In genomic region chr17:77640916-77641605, GRCh38 we compare ENCODE assay signal across 1 cellular context.
TF ChIP-seq lines count a peak whose summit lies in the region.

No MANE protein-coding gene starts in this region.

TF ChIP-seq in H1, 55 proteins besides CTCF, POLR2A, EP300 and RAD21:
- TF ChIP-seq HDAC6 (IDR thresholded peaks at IDR 0.05; ENCODE audit: low read depth, low read length): no peak
- no peak for TF ChIP-seq SP4 (IDR thresholded peaks at IDR 0.05; ENCODE audit: low read length)
- TF ChIP-seq SIX5 (IDR thresholded peaks at IDR 0.05; ENCODE audit: low read depth, low read length): no peak
- no peak for TF ChIP-seq TCF12 (IDR thresholded peaks at IDR 0.05; ENCODE audit: low read depth, low read length)
- TF ChIP-seq GABPA (IDR thresholded peaks at IDR 0.05; ENCODE audit: borderline replicate concordance, insufficient read depth, low read length): no peak
- TF ChIP-seq ASH2L (IDR thresholded peaks at IDR 0.05; ENCODE audit: low read length): no peak
- no peak for TF ChIP-seq CBX5 (IDR thresholded peaks at IDR 0.05; ENCODE audit: low read depth, low read length)
- TF ChIP-seq RBBP5 (IDR thresholded peaks at IDR 0.05; ENCODE audit: borderline replicate concordance, low read depth, low read length): no peak
- no peak for TF ChIP-seq SP2 (IDR thresholded peaks at IDR 0.05; ENCODE audit: low read length)
- TF ChIP-seq RFX5 (IDR thresholded peaks at IDR 0.05; ENCODE audit: borderline replicate concordance, low read depth, low read length): no peak
